35 cellular contexts compared by ENCODE assay signal in genomic region chr13:89267734-89268133, GRCh38.
DNase-seq lines count a peak whose midpoint lies in the region; ATAC-seq and TF ChIP-seq lines count a peak whose summit lies in the region.
"Had no signal": no experiment of that assay in that cellular context is flagged by ENCODE, and none has a peak within 500 bp of the region (broad histone marks: within the 10 kb centered on the region; RNA-seq: fewer than 3 reads in every experiment).

No MANE protein-coding gene starts in this region.

- H3K36me3 ChIP-seq in ACC112 (ENCODE audit: insufficient read depth, low read length), result no peaks in the 10 kb centered on the region
- H3K36me3 ChIP-seq in OCI-LY3 (replicated peaks; ENCODE audit: low read depth, low read length), result no peaks in the 10 kb centered on the region
- H3K36me3 ChIP-seq in mammary epithelial cell (ENCODE audit: insufficient read depth, low read length), result no peaks in the 10 kb centered on the region
- H3K36me3 ChIP-seq in mesenchymal stem cell (ENCODE audit: control insufficient read depth in 1 of 2, insufficient read depth in 2 of 2, low read depth in 1 of 2, low read length in 2 of 2), result no peaks in the 10 kb centered on the region
- H3K36me3 ChIP-seq in GM23248 (ENCODE audit: low read depth), result no peaks in the 10 kb centered on the region
- H3K36me3 ChIP-seq: heart right ventricle, lower lobe of right lung, MG63, SJCRH30, upper lobe of right lung had no signal

- intact Hi-C loops in mammary epithelial cell (cut with micrococcal nuclease), result no loop called here
- intact Hi-C loops in activated naive CD4-positive, alpha-beta T cell treated with anti-CD3 and anti-CD28 coated beads for 36 hours (cut with micrococcal nuclease), result no loop called here
- intact Hi-C loops in Right ventricle myocardium superior (cut with DNase I), result no loop called here

- H3F3A ChIP-seq in GM23248 (ENCODE audit: insufficient read depth), result no peaks in the 10 kb centered on the region

- no peak overlapping the region for H3K18ac ChIP-seq in mesenchymal stem cell (ENCODE audit: low read depth in 1 of 2, low read length in 2 of 2)

- in situ Hi-C loops in mammary epithelial cell (cut with MboI; ENCODE audit: low sequenced_read_pairs in 2 of 2), result no loop called here
- in situ Hi-C loops in GM23248 (cut with MboI), result no loop called here

- ATAC-seq in Right ventricle myocardium superior (ENCODE audit: poor library complexity), result no peak
- ATAC-seq: activated CD4-positive, alpha-beta T cell treated with anti-CD3 and anti-CD28 coated beads for 36 hours; activated CD8-positive, alpha-beta T cell treated with anti-CD3 and anti-CD28 coated beads for 36 hours; esophagus mucosa; heart right ventricle; K562; lower lobe of right lung; natural killer cell treated with Interleukin-12 subunit alpha and Interleukin-12 subunit beta and Interleukin-15 and Interleukin-18, amount 100 ng/mL, for 72 hours; stimulated activated memory B cell treated with anti-CD40 and anti-IgM and Interleukin-4, amounts not matched to agents 10 μg/mL and 1 μg/mL and 100 μg/mL, for 72 hours; upper lobe of right lung had no signal

- no peak overlapping the region for H3K27ac Mint-ChIP-seq in activated naive CD4-positive, alpha-beta T cell treated with anti-CD3 and anti-CD28 coated beads for 36 hours
- H3K27ac Mint-ChIP-seq: activated CD4-positive, alpha-beta T cell treated with anti-CD3 and anti-CD28 coated beads for 36 hours; activated CD8-positive, alpha-beta T cell treated with anti-CD3 and anti-CD28 coated beads for 36 hours; activated naive CD4-positive, alpha-beta T cell treated with anti-CD3 and anti-CD28 coated beads, Interleukin-2, amount 50 U/mL, for 24 hours; CD4-positive, CD25-positive, alpha-beta regulatory T cell; dendritic cell treated with granulocyte-macrophage colony-stimulating factor and Interleukin-4, amounts not matched to agents 40 ng/mL and 50 ng/mL, for 4 days; endodermal cell; natural killer cell treated with Interleukin-12 subunit alpha and Interleukin-12 subunit beta and Interleukin-15 and Interleukin-18, amount 100 ng/mL, for 72 hours; stimulated activated memory B cell treated with anti-CD40 and anti-IgM and Interleukin-4, amounts not matched to agents 10 μg/mL and 1 μg/mL and 100 μg/mL, for 72 hours had no signal

- H3K4me3 ChIP-seq in ACC112 (ENCODE audit: low read depth, low read length), result no peak overlapping the region; the same call in 1 of the 2 replicates
- peak overlapping the region; percentile 17; the same call in 1 of the 2 replicates for H3K4me3 ChIP-seq in OCI-LY3 (ENCODE audit: low read length)
- H3K4me3 ChIP-seq in mammary epithelial cell (replicated peaks in 1 of 3; ENCODE audit: insufficient read depth in 1 of 3, low read depth in 2 of 3, low read length in 3 of 3), result no peak overlapping the region
- no peak overlapping the region for H3K4me3 ChIP-seq in mesenchymal stem cell (ENCODE audit: insufficient read depth in 1 of 2, low read depth in 1 of 2, low read length in 2 of 2)
- H3K4me3 ChIP-seq in GM23248, result no peak overlapping the region
- H3K4me3 ChIP-seq: heart right ventricle, K562, lower lobe of right lung, MG63, SJCRH30, upper lobe of right lung had no signal

- CTCF ChIA-PET in mammary epithelial cell (lab: Charles Lee; ENCODE audit: low non-redundant PET), result no interaction called here
- CTCF ChIA-PET in activated naive CD4-positive, alpha-beta T cell treated with anti-CD3 and anti-CD28 coated beads for 36 hours (lab: Charles Lee), result no interaction called here

- no peak overlapping the region for H4K8ac ChIP-seq in mesenchymal stem cell (ENCODE audit: low read length)

- 61% methylated on average over 3 of the region's 3 CpGs for WGBS in mammary epithelial cell (ENCODE audit: low coverage, missing lambda C conversion rate)
- 93% methylated on average over 3 of the region's 3 CpGs for WGBS in mesenchymal stem cell
- WGBS in GM23248 (ENCODE audit: low coverage in 1 of 2, low lambda C conversion rate in 2 of 2, missing lambda C conversion rate in 2 of 2), 2 experiments, result 11 to 22% methylated on average over 3 of the region's 3 CpGs

- H3K79me1 ChIP-seq in mesenchymal stem cell (replicated peaks; ENCODE audit: low read length, poor library complexity, severe bottlenecking), result no peaks in the 10 kb centered on the region

- H4K20me1 ChIP-seq in OCI-LY3 (ENCODE audit: insufficient read depth, low read length) (no peaks in the 10 kb centered on the region), mammary epithelial cell (ENCODE audit: insufficient read depth, low read length) (no peaks in the 10 kb centered on the region), GM23248 (ENCODE audit: insufficient read depth) (no peaks in the 10 kb centered on the region)

- no peak overlapping the region for H2BK120ac ChIP-seq in mesenchymal stem cell (ENCODE audit: low read depth, low read length)

- no peaks in the 10 kb centered on the region for H3K27me3 ChIP-seq in ACC112 (ENCODE audit: insufficient read depth, low read length)
- H3K27me3 ChIP-seq in OCI-LY3 (ENCODE audit: low read depth, low read length), result no peaks in the 10 kb centered on the region
- H3K27me3 ChIP-seq in mammary epithelial cell (ENCODE audit: insufficient read depth, low read length), result no peaks in the 10 kb centered on the region
- no peaks in the 10 kb centered on the region for H3K27me3 ChIP-seq in mesenchymal stem cell (ENCODE audit: control insufficient read depth in 1 of 2, insufficient read depth in 1 of 2, low read length in 2 of 2)
- H3K27me3 ChIP-seq in GM23248 (replicated peaks; ENCODE audit: insufficient read depth), result no peaks in the 10 kb centered on the region
- H3K27me3 ChIP-seq: heart right ventricle, MG63, SJCRH30, upper lobe of right lung had no signal

- H2BK12ac ChIP-seq in mesenchymal stem cell (ENCODE audit: low read length in 2 of 2), result no peak overlapping the region

- H3K9me2 ChIP-seq in GM23248 (ENCODE audit: insufficient read depth), result no peaks in the 10 kb centered on the region

- no peaks in the 10 kb centered on the region for H3K9me3 Mint-ChIP-seq in activated naive CD4-positive, alpha-beta T cell treated with anti-CD3 and anti-CD28 coated beads for 36 hours
- H3K9me3 Mint-ChIP-seq: activated naive CD4-positive, alpha-beta T cell treated with anti-CD3 and anti-CD28 coated beads, Interleukin-2, amount 50 U/mL, for 24 hours had no signal

- H3K36me3 Mint-ChIP-seq in activated naive CD4-positive, alpha-beta T cell treated with anti-CD3 and anti-CD28 coated beads for 36 hours (ENCODE audit: low read depth), result no peaks in the 10 kb centered on the region
- H3K36me3 Mint-ChIP-seq: activated naive CD4-positive, alpha-beta T cell treated with anti-CD3 and anti-CD28 coated beads, Interleukin-2, amount 50 U/mL, for 24 hours; CD4-positive, CD25-positive, alpha-beta regulatory T cell; stimulated activated memory B cell treated with anti-CD40 and anti-IgM and Interleukin-4, amounts not matched to agents 10 μg/mL and 1 μg/mL and 100 μg/mL, for 72 hours had no signal

- no peaks in the 10 kb centered on the region for H3K4me1 Mint-ChIP-seq in activated naive CD4-positive, alpha-beta T cell treated with anti-CD3 and anti-CD28 coated beads for 36 hours (ENCODE audit: low read depth)
- H3K4me1 Mint-ChIP-seq: activated CD4-positive, alpha-beta T cell treated with anti-CD3 and anti-CD28 coated beads for 36 hours; activated naive CD4-positive, alpha-beta T cell treated with anti-CD3 and anti-CD28 coated beads, Interleukin-2, amount 50 U/mL, for 24 hours; CD4-positive, CD25-positive, alpha-beta regulatory T cell; stimulated activated memory B cell treated with anti-CD40 and anti-IgM and Interleukin-4, amounts not matched to agents 10 μg/mL and 1 μg/mL and 100 μg/mL, for 72 hours had no signal

- H2BK15ac ChIP-seq in mesenchymal stem cell (ENCODE audit: low read depth, poor library complexity, severe bottlenecking), result no peak overlapping the region

- peaks cover 10% of the 10 kb centered on the region for H3K4me1 ChIP-seq in ACC112 (ENCODE audit: control insufficient read depth, insufficient read depth, low read length, unreplicated experiment)
- peaks cover 7% of the 10 kb centered on the region for H3K4me1 ChIP-seq in OCI-LY3 (ENCODE audit: low read length)
- peaks cover 4% of the 10 kb centered on the region for H3K4me1 ChIP-seq in mammary epithelial cell (ENCODE audit: insufficient read depth, low read length)
- H3K4me1 ChIP-seq in mesenchymal stem cell (ENCODE audit: control insufficient read depth, insufficient read depth, low read depth, low read length), result no peaks in the 10 kb centered on the region
- no peaks in the 10 kb centered on the region for H3K4me1 ChIP-seq in GM23248 (ENCODE audit: insufficient read depth)
- H3K4me1 ChIP-seq: heart right ventricle, lower lobe of right lung, SJCRH30, upper lobe of right lung had no signal

- H3K79me2 ChIP-seq in ACC112 (ENCODE audit: control insufficient read depth, insufficient read depth, low read length, unreplicated experiment) (no peaks in the 10 kb centered on the region), OCI-LY3 (ENCODE audit: low read length) (no peaks in the 10 kb centered on the region), mammary epithelial cell (ENCODE audit: insufficient read depth, low read length) (no peaks in the 10 kb centered on the region), GM23248 (ENCODE audit: insufficient read depth) (no peaks in the 10 kb centered on the region)

- TF ChIP-seq CTCF in OCI-LY3 (IDR thresholded peaks at IDR 0.05; ENCODE audit: low read depth, low read length) (no peak), mammary epithelial cell (conservative IDR thresholded peaks at IDR 0.05 in 1 of 2, IDR thresholded peaks at IDR 0.05 in 1 of 2; ENCODE audit: extremely low read depth in 1 of 2, insufficient read depth in 1 of 2, low read depth in 1 of 2, low read length in 2 of 2) (no peak)

- DNase-seq in mammary epithelial cell, result peak; percentile 61
- DNase-seq in mesenchymal stem cell, result peak; percentile 5
- DNase-seq in activated gamma-delta T cell treated with Interleukin-2 at 50 U/mL for 16 hours, result no peak
- no peak for DNase-seq in GM23248
- DNase-seq in activated naive CD4-positive, alpha-beta T cell treated with anti-CD3 and anti-CD28 coated beads for 36 hours, result no peak
- no peak for DNase-seq in Right ventricle myocardium superior
- DNase-seq: activated CD4-positive, alpha-beta T cell treated with anti-CD3 and anti-CD28 coated beads for 36 hours; activated CD8-positive, alpha-beta memory T cell treated with anti-CD3 and anti-CD28 coated beads, Interleukin-2, amount 50 U/mL, for 48 hours; activated CD8-positive, alpha-beta T cell treated with anti-CD3 and anti-CD28 coated beads for 36 hours; Calu3; CD4-positive, CD25-positive, alpha-beta regulatory T cell; central memory CD4-positive, alpha-beta T cell; DMS79 treated with DMSO at 0.1 percent for 48 hours; endodermal cell; foreskin fibroblast; GF-D8; heart right ventricle; kidney glomerular epithelial cell; lower lobe of right lung; MG63; NCI-H2029; NCI-H524; NK-92 treated with Interleukin-12 subunit alpha and Interleukin-12 subunit beta, amount 100 ng/mL, for 24 hours; T-helper 9 cell; upper lobe of right lung had no signal

- no TSS peak for BruUV-seq in mammary epithelial cell (replicated peaks; lab: Mats Ljungman, UMichigan)

- dilution Hi-C loops in mammary epithelial cell (cut with HindIII; ENCODE audit: low sequenced_read_pairs), result no loop called here

- H3K14ac ChIP-seq in mesenchymal stem cell (ENCODE audit: low read length in 2 of 2), result no peak overlapping the region

- H3K4me3 Mint-ChIP-seq in activated naive CD4-positive, alpha-beta T cell treated with anti-CD3 and anti-CD28 coated beads for 36 hours, result no peak overlapping the region
- H3K4me3 Mint-ChIP-seq: activated CD4-positive, alpha-beta T cell treated with anti-CD3 and anti-CD28 coated beads for 36 hours; activated CD8-positive, alpha-beta T cell treated with anti-CD3 and anti-CD28 coated beads for 36 hours; activated naive CD4-positive, alpha-beta T cell treated with anti-CD3 and anti-CD28 coated beads, Interleukin-2, amount 50 U/mL, for 24 hours; CD4-positive, CD25-positive, alpha-beta regulatory T cell; dendritic cell treated with granulocyte-macrophage colony-stimulating factor and Interleukin-4, amounts not matched to agents 40 ng/mL and 50 ng/mL, for 4 days; endodermal cell; natural killer cell treated with Interleukin-12 subunit alpha and Interleukin-12 subunit beta and Interleukin-15 and Interleukin-18, amount 100 ng/mL, for 72 hours; stimulated activated memory B cell treated with anti-CD40 and anti-IgM and Interleukin-4, amounts not matched to agents 10 μg/mL and 1 μg/mL and 100 μg/mL, for 72 hours had no signal

- no peak overlapping the region for H3K27ac ChIP-seq in ACC112 (ENCODE audit: low read depth, low read length)
- H3K27ac ChIP-seq in OCI-LY3 (ENCODE audit: low read length), result no peak overlapping the region
- no peak overlapping the region for H3K27ac ChIP-seq in mammary epithelial cell (ENCODE audit: insufficient read depth, low read depth, low read length)
- H3K27ac ChIP-seq in mesenchymal stem cell (ENCODE audit: low read length, poor library complexity, severe bottlenecking), result no peak overlapping the region
- no peak overlapping the region for H3K27ac ChIP-seq in GM23248
- H3K27ac ChIP-seq: heart right ventricle, lower lobe of right lung, SJCRH30, upper lobe of right lung, VCaP had no signal

- no peak overlapping the region for H3K4ac ChIP-seq in mesenchymal stem cell (ENCODE audit: low read depth in 1 of 2, low read length in 2 of 2)

- H3K9me3 ChIP-seq in OCI-LY3 (ENCODE audit: insufficient read depth, low read length) (no peaks in the 10 kb centered on the region), mammary epithelial cell (replicated peaks; ENCODE audit: insufficient read depth, low read length) (no peaks in the 10 kb centered on the region), mesenchymal stem cell (ENCODE audit: control insufficient read depth, low read length) (no peaks in the 10 kb centered on the region), GM23248 (ENCODE audit: low read depth) (no peaks in the 10 kb centered on the region)
- H3K9me3 ChIP-seq: lower lobe of right lung, MG63, SJCRH30, upper lobe of right lung had no signal

- no peak overlapping the region for H2BK5ac ChIP-seq in mesenchymal stem cell (ENCODE audit: low read depth, low read length, poor library complexity, severe bottlenecking)

- H3K27me3 Mint-ChIP-seq in activated naive CD4-positive, alpha-beta T cell treated with anti-CD3 and anti-CD28 coated beads for 36 hours (ENCODE audit: low read depth), result no peaks in the 10 kb centered on the region
- H3K27me3 Mint-ChIP-seq: activated CD4-positive, alpha-beta T cell treated with anti-CD3 and anti-CD28 coated beads for 36 hours; activated CD8-positive, alpha-beta T cell treated with anti-CD3 and anti-CD28 coated beads for 36 hours; activated naive CD4-positive, alpha-beta T cell treated with anti-CD3 and anti-CD28 coated beads, Interleukin-2, amount 50 U/mL, for 24 hours; CD4-positive, CD25-positive, alpha-beta regulatory T cell; dendritic cell treated with granulocyte-macrophage colony-stimulating factor and Interleukin-4, amounts not matched to agents 40 ng/mL and 50 ng/mL, for 4 days; natural killer cell treated with Interleukin-12 subunit alpha and Interleukin-12 subunit beta and Interleukin-15 and Interleukin-18, amount 100 ng/mL, for 72 hours; stimulated activated memory B cell treated with anti-CD40 and anti-IgM and Interleukin-4, amounts not matched to agents 10 μg/mL and 1 μg/mL and 100 μg/mL, for 72 hours had no signal

- H2AFZ ChIP-seq in ACC112 (ENCODE audit: low read length, unreplicated experiment), result peak overlapping the region; percentile 3
- H2AFZ ChIP-seq in OCI-LY3 (ENCODE audit: low read depth, low read length), result 0 out of 2 replicates have a peak overlapping the region, but pooled peaks have one; percentile 0
- peak overlapping the region; percentile 15 for H2AFZ ChIP-seq in mammary epithelial cell (ENCODE audit: low read depth, low read length)
- no peak overlapping the region for H2AFZ ChIP-seq in mesenchymal stem cell (ENCODE audit: low read depth, low read length)
- H2AFZ ChIP-seq in GM23248, result no peak overlapping the region

- no peak overlapping the region for H2AK5ac ChIP-seq in mesenchymal stem cell (ENCODE audit: low read length, severe bottlenecking)

- H3K23ac ChIP-seq in mesenchymal stem cell (ENCODE audit: low read length in 2 of 2), result no peak overlapping the region

- peak overlapping the region; percentile 57 for H3K4me2 ChIP-seq in OCI-LY3 (ENCODE audit: low read length)
- H3K4me2 ChIP-seq in mammary epithelial cell (ENCODE audit: insufficient read depth, low read depth, low read length), result peak overlapping the region; percentile 31
- H3K4me2 ChIP-seq in mesenchymal stem cell (ENCODE audit: low read length, poor library complexity, severe bottlenecking), result no peak overlapping the region
- no peak overlapping the region for H3K4me2 ChIP-seq in GM23248 (ENCODE audit: unreplicated experiment)

- H3K9ac ChIP-seq in OCI-LY3 (ENCODE audit: low read length), result no peak overlapping the region
- no peak overlapping the region for H3K9ac ChIP-seq in mammary epithelial cell (ENCODE audit: insufficient read depth, low read length)
- H3K9ac ChIP-seq in mesenchymal stem cell (ENCODE audit: low read length), result no peak overlapping the region
- no peak overlapping the region for H3K9ac ChIP-seq in GM23248

- no peak overlapping the region for H4K91ac ChIP-seq in mesenchymal stem cell (ENCODE audit: low read length)

Comparison
In these comparisons a context has a peak if more than half of its experiments do, and no peak if none do; other contexts are left out.
1. H2AFZ ChIP-seq: peak in ACC112 (single experiment), OCI-LY3 (single experiment) and mammary epithelial cell (single experiment); none in mesenchymal stem cell (single experiment) and GM23248 (single experiment).
2. H3K4me2 ChIP-seq: peak in OCI-LY3 (single experiment) and mammary epithelial cell (single experiment); none in mesenchymal stem cell (single experiment) and GM23248 (single experiment).
3. DNase-seq: peak in mammary epithelial cell (single experiment) and mesenchymal stem cell (single experiment); none in activated gamma-delta T cell treated with Interleukin-2 at 50 U/mL for 16 hours (single experiment), GM23248 (single experiment), activated naive CD4-positive, alpha-beta T cell treated with anti-CD3 and anti-CD28 coated beads for 36 hours (single experiment) and Right ventricle myocardium superior (single experiment).